ENCODE assay signal across 18 cellular contexts in the genomic region with DNA sequence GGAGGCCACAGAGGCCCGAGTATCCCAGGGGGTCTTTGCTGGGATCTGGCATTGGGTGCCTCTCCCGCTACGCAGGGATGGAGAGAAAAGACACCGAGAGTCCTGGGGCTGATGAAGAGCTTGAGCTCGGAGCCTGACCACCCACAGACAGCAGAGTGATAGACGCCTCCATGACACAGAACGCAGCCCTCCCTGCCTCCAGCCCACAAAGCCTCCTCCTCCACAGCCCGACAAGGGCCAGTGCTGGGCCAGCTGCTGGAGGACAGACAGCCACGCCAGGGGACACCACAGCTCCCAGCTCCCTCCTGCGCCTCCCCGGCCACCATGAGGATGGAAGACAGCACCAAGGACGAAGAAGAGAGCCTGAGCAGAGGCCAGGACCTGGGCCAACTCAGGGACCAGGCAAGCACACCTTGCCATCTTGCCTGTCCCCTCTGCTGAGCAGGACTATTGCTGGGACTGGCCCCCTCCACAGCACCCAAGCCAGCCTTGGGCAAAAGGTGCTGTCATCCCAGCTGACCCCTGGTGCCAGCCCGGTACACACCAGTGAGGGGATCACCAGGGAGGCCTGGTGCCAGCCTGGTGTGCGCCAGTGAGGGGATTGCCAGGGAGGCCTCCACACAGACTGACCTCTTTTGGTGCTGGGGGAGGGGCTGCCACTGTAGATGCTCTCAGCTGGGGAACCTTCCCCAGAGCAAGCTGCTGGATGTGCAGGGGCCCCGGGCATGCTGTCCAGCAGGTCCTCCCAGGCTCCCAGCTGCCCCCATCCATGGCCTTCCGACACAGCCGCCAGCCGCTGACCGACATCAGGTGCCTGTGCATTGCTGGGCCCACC.
DNase-seq lines count a peak whose midpoint lies in the region; ATAC-seq and TF ChIP-seq lines count a peak whose summit lies in the region.
"Had no signal": no experiment of that assay in that cellular context is flagged by ENCODE, and none has a peak within 500 bp of the region (broad histone marks: within the 10 kb centered on the region; RNA-seq: fewer than 3 reads in every experiment).

No MANE protein-coding gene starts in this region.

- BruUV-seq in Panc1 (replicated peaks; lab: Mats Ljungman, UMichigan), result no TSS peak
- BruUV-seq in A673 (replicated peaks; lab: Mats Ljungman, UMichigan), result no TSS peak

- DNase-seq in Panc1 (ENCODE audit: low read depth, low spot score) (no peak), WERI-Rb-1 (no peak), lower lobe of right lung (peak; percentile 32), A673 (ENCODE audit: low spot score) (no peak), GOT3 (lab: John Stamatoyannopoulos, UW) (no peak)
- no peak for DNase-seq in stimulated activated effector memory CD8-positive, alpha-beta T cell treated with anti-CD3 and anti-CD28 coated beads, Interleukin-12 subunit alpha, Interleukin-12 subunit beta, amount 100 ng/mL, for 72 hours (ENCODE audit: low spot score in 2 of 2)
- DNase-seq: ACHN; CD4-positive, alpha-beta T cell; COR-L47; H7; HFFc6; Kasumi-1; NCI-H1694 treated with DMSO at 0.1 percent for 48 hours; NCI-H2081 treated with DMSO at 0.1 percent for 48 hours; NCI-H2171 treated with DMSO at 0.1 percent for 48 hours; NCI-H524 treated with DMSO at 0.1 percent for 48 hours had no signal

- POLR2A ChIA-PET in Panc1 (lab: Charles Lee) (no interaction called here), A673 (lab: Charles Lee; ENCODE audit: low non-redundant PET) (no interaction called here)

- no peak overlapping the region for H3K27ac ChIP-seq in Panc1 (ENCODE audit: low read length)
- H3K27ac ChIP-seq in WERI-Rb-1, result peak overlapping the region; percentile 29; the same call in 1 of the 2 replicates
- H3K27ac ChIP-seq in lower lobe of right lung, result no peak overlapping the region
- no peak overlapping the region for H3K27ac ChIP-seq in A673 (ENCODE audit: low read depth, low read length, poor library complexity, severe bottlenecking)
- H3K27ac ChIP-seq: BLaER1 had no signal

- no peaks in the 10 kb centered on the region for H3K36me3 Mint-ChIP-seq in stimulated activated effector memory CD8-positive, alpha-beta T cell treated with anti-CD3 and anti-CD28 coated beads, Interleukin-12 subunit alpha, Interleukin-12 subunit beta, amount 100 ng/mL, for 72 hours

- no peaks in the 10 kb centered on the region for H3K9me3 Mint-ChIP-seq in stimulated activated effector memory CD8-positive, alpha-beta T cell treated with anti-CD3 and anti-CD28 coated beads, Interleukin-12 subunit alpha, Interleukin-12 subunit beta, amount 100 ng/mL, for 72 hours
- H3K9me3 Mint-ChIP-seq: CD4-positive, alpha-beta T cell; HFFc6 had no signal

- no peak overlapping the region for H3K27ac Mint-ChIP-seq in stimulated activated effector memory CD8-positive, alpha-beta T cell treated with anti-CD3 and anti-CD28 coated beads, Interleukin-12 subunit alpha, Interleukin-12 subunit beta, amount 100 ng/mL, for 72 hours
- H3K27ac Mint-ChIP-seq: CD4-positive, alpha-beta T cell; HFFc6 had no signal

- intact Hi-C loops in Panc1 (cut with micrococcal nuclease; ENCODE audit: unreplicated experiment) (no loop called here), lower lobe of right lung (cut with DNase I) (no loop called here), A673 (cut with micrococcal nuclease; ENCODE audit: unreplicated experiment) (no loop called here)

- no peak overlapping the region for H3K4me3 Mint-ChIP-seq in stimulated activated effector memory CD8-positive, alpha-beta T cell treated with anti-CD3 and anti-CD28 coated beads, Interleukin-12 subunit alpha, Interleukin-12 subunit beta, amount 100 ng/mL, for 72 hours
- H3K4me3 Mint-ChIP-seq: CD4-positive, alpha-beta T cell; HFFc6 had no signal

- H3K4me1 Mint-ChIP-seq in stimulated activated effector memory CD8-positive, alpha-beta T cell treated with anti-CD3 and anti-CD28 coated beads, Interleukin-12 subunit alpha, Interleukin-12 subunit beta, amount 100 ng/mL, for 72 hours, result no peaks in the 10 kb centered on the region

- H3K36me3 ChIP-seq in Panc1 (ENCODE audit: control insufficient read depth, insufficient read depth, low read length) (no peaks in the 10 kb centered on the region), WERI-Rb-1 (no peaks in the 10 kb centered on the region), lower lobe of right lung (no peaks in the 10 kb centered on the region), A673 (ENCODE audit: insufficient read depth, low read length, poor library complexity, severe bottlenecking) (no peaks in the 10 kb centered on the region)
- H3K36me3 ChIP-seq: BLaER1 had no signal

- H3K4me3 ChIP-seq in Panc1 (ENCODE audit: low read depth in 2 of 2, low read length in 2 of 2) (no peak overlapping the region), WERI-Rb-1 (ENCODE audit: low read depth, low read length) (no peak overlapping the region), lower lobe of right lung (no peak overlapping the region), A673 (ENCODE audit: low read depth, low read length, poor library complexity, severe bottlenecking) (no peak overlapping the region)
- H3K4me3 ChIP-seq: BLaER1 had no signal

- in situ Hi-C loops in Panc1 (cut with HindIII; ENCODE audit: low pct_unique_long_range_greater_than_20kb, low sequenced_read_pairs), result no loop called here

- TF ChIP-seq CTCF in Panc1 (IDR thresholded peaks at IDR 0.05) (no peak), WERI-Rb-1 (IDR thresholded peaks at IDR 0.05; ENCODE audit: low read depth, low read length) (no peak), lower lobe of right lung (IDR thresholded peaks at IDR 0.05) (no peak), A673 (conservative IDR thresholded peaks at IDR 0.05; ENCODE audit: low read depth, low read length) (no peak)

- no peaks in the 10 kb centered on the region for H3K9me3 ChIP-seq in Panc1 (ENCODE audit: control insufficient read depth, insufficient read depth, low read depth, low read length)
- H3K9me3 ChIP-seq in WERI-Rb-1 (ENCODE audit: severe bottlenecking), result peaks cover 4% of the 10 kb centered on the region
- H3K9me3 ChIP-seq in lower lobe of right lung, result no peaks in the 10 kb centered on the region
- no peaks in the 10 kb centered on the region for H3K9me3 ChIP-seq in A673 (ENCODE audit: low read depth, low read length, poor library complexity, severe bottlenecking)

- H3K4me1 ChIP-seq in Panc1 (ENCODE audit: control insufficient read depth, insufficient read depth, low read length), result no peaks in the 10 kb centered on the region
- no peaks in the 10 kb centered on the region for H3K4me1 ChIP-seq in lower lobe of right lung
- no peaks in the 10 kb centered on the region for H3K4me1 ChIP-seq in A673 (ENCODE audit: insufficient read depth, low read length, poor library complexity, severe bottlenecking)

- H3K27me3 ChIP-seq in Panc1 (ENCODE audit: control insufficient read depth, insufficient read depth, low read length), result no peaks in the 10 kb centered on the region; the same call in 1 of the 2 replicates
- no peaks in the 10 kb centered on the region for H3K27me3 ChIP-seq in WERI-Rb-1 (ENCODE audit: insufficient read depth, low read depth, severe bottlenecking)
- peaks cover 48% of the 10 kb centered on the region for H3K27me3 ChIP-seq in lower lobe of right lung (ENCODE audit: low read depth)
- peaks cover 88% of the 10 kb centered on the region for H3K27me3 ChIP-seq in A673 (replicated peaks; ENCODE audit: insufficient read depth, low read depth, low read length, poor library complexity)
- H3K27me3 ChIP-seq: BLaER1 had no signal

- ATAC-seq in Panc1 (peak; percentile 32; the same call in 1 of the 2 replicates), lower lobe of right lung (no peak), GM18858 (IDR thresholded peaks at IDR 0.05; ENCODE audit: unreplicated experiment) (no peak)
- ATAC-seq in stimulated activated effector memory CD8-positive, alpha-beta T cell treated with anti-CD3 and anti-CD28 coated beads, Interleukin-12 subunit alpha, Interleukin-12 subunit beta, amount 100 ng/mL, for 72 hours, result peak; percentile 4

- CTCF ChIA-PET in Panc1 (lab: Charles Lee) (no interaction called here), A673 (lab: Charles Lee) (no interaction called here)

Comparison
In these comparisons a context has a peak if more than half of its experiments do, and no peak if none do; other contexts are left out.
1. ATAC-seq: peak in Panc1 (single experiment) and stimulated activated effector memory CD8-positive, alpha-beta T cell treated with anti-CD3 and anti-CD28 coated beads, Interleukin-12 subunit alpha, Interleukin-12 subunit beta, amount 100 ng/mL, for 72 hours (single experiment); none in lower lobe of right lung (0 of 2) and GM18858 (single experiment).